8 cellular contexts compared by ENCODE assay signal in genomic region chr19:40750035-40750284, GRCh38. TPM values are rescaled to one million over a fixed set of nuclear protein-coding genes. Genes with fewer than 3 reads are reported as not detected.
DNase-seq lines count a peak whose midpoint lies in the region; ATAC-seq, FAIRE-seq and TF ChIP-seq lines count a peak whose summit lies in the region.

No MANE protein-coding gene starts in this region.

- H3K36me3 ChIP-seq in CD8-positive, alpha-beta T cell (ENCODE audit: insufficient read depth, low read length): no peaks in the 10 kb centered on the region
- H3K36me3 ChIP-seq in OCI-LY3 (replicated peaks; ENCODE audit: low read depth, low read length): peaks cover 16% of the 10 kb centered on the region
- no peaks in the 10 kb centered on the region for H3K36me3 ChIP-seq in endothelial cell of umbilical vein (ENCODE audit: control insufficient read depth in 2 of 2, extremely low read depth in 1 of 2, insufficient read depth in 2 of 2, low read length in 2 of 2)
- H3K36me3 ChIP-seq in neutrophil: no peaks in the 10 kb centered on the region

- H3K27me3 ChIP-seq in CD8-positive, alpha-beta T cell (ENCODE audit: insufficient read depth, low read length): no peaks in the 10 kb centered on the region
- H3K27me3 ChIP-seq in OCI-LY3 (ENCODE audit: low read depth, low read length) (no peaks in the 10 kb centered on the region), endothelial cell of umbilical vein (ENCODE audit: control insufficient read depth in 2 of 2, insufficient read depth in 2 of 2, low read length in 2 of 2) (no peaks in the 10 kb centered on the region), neutrophil (no peaks in the 10 kb centered on the region)

- TF ChIP-seq POLR2A in endothelial cell of umbilical vein (IDR thresholded peaks at IDR 0.05; ENCODE audit: low read depth, low read length) (no peak), GM12892 (IDR thresholded peaks at IDR 0.05; ENCODE audit: low read depth, low read length) (no peak; the same call in 1 of the 2 replicates)

- H3K79me2 ChIP-seq in OCI-LY3 (ENCODE audit: low read length): peaks cover 59% of the 10 kb centered on the region
- peaks cover 37% of the 10 kb centered on the region for H3K79me2 ChIP-seq in endothelial cell of umbilical vein (ENCODE audit: control insufficient read depth, insufficient read depth, low read length)

- H3K9me1 ChIP-seq in endothelial cell of umbilical vein (replicated peaks; ENCODE audit: control insufficient read depth, extremely low read depth, insufficient read depth, low read length): no peaks in the 10 kb centered on the region

- no peak overlapping the region; the same call in 1 of the 2 replicates for H2AFZ ChIP-seq in OCI-LY3 (ENCODE audit: low read depth, low read length)
- peak overlapping the region; percentile 32 for H2AFZ ChIP-seq in endothelial cell of umbilical vein (ENCODE audit: low read depth, low read length)

- H3K9ac ChIP-seq in OCI-LY3 (ENCODE audit: low read length) (peak overlapping the region; percentile 97), endothelial cell of umbilical vein (replicated peaks; ENCODE audit: extremely low read depth, insufficient read depth, low read length) (peak overlapping the region; percentile 85)

- ATAC-seq in CD8-positive, alpha-beta T cell: no peak
- ATAC-seq in GM21528 (IDR thresholded peaks at IDR 0.05; ENCODE audit: low FRiP score, unreplicated experiment): no peak
- no peak for ATAC-seq in HG03460 (IDR thresholded peaks at IDR 0.05; ENCODE audit: unreplicated experiment)

- peaks cover 37% of the 10 kb centered on the region for H3K4me1 Mint-ChIP-seq in CD8-positive, alpha-beta T cell (ENCODE audit: low read depth)

- no peaks in the 10 kb centered on the region for H3K9me3 ChIP-seq in CD8-positive, alpha-beta T cell (ENCODE audit: low read length)
- H3K9me3 ChIP-seq in OCI-LY3 (ENCODE audit: insufficient read depth, low read length) (no peaks in the 10 kb centered on the region), endothelial cell of umbilical vein (replicated peaks; ENCODE audit: control insufficient read depth, insufficient read depth, low read length) (no peaks in the 10 kb centered on the region), neutrophil (no peaks in the 10 kb centered on the region)

- H4K20me1 ChIP-seq in OCI-LY3 (ENCODE audit: insufficient read depth, low read length) (peaks cover 9% of the 10 kb centered on the region), endothelial cell of umbilical vein (replicated peaks; ENCODE audit: control insufficient read depth, extremely low read depth, insufficient read depth, low read length) (no peaks in the 10 kb centered on the region)

- peak overlapping the region; percentile 95 for H3K4me2 ChIP-seq in OCI-LY3 (ENCODE audit: low read length)
- H3K4me2 ChIP-seq in endothelial cell of umbilical vein (ENCODE audit: insufficient read depth, low read length): peak overlapping the region; percentile 85

- CTCF ChIA-PET in CD8-positive, alpha-beta T cell (lab: Charles Lee): interaction anchor here (0.7 to 3.2 kb wide), 4 partner anchors 29 to 76 kb away, joined by 3 to 10 read pairs (median 6); no protein-coding TSS in a partner anchor
- CTCF ChIA-PET in endothelial cell of umbilical vein (lab: Charles Lee): interaction anchor here (0.8 to 2.0 kb wide), 7 partner anchors 27 to 57 kb away, joined by 3 to 22 read pairs (median 7); partner anchors contain the start of genes COQ8B, EGLN2, ITPKC and RAB4B

- peak overlapping the region; percentile 78 for H3K27ac ChIP-seq in CD8-positive, alpha-beta T cell (ENCODE audit: low read depth, low read length)
- H3K27ac ChIP-seq in OCI-LY3 (ENCODE audit: low read length) (peak overlapping the region; percentile 80), endothelial cell of umbilical vein (ENCODE audit: insufficient read depth, low read depth, low read length) (peak overlapping the region; percentile 84), neutrophil (peak overlapping the region; percentile 91)

- H3K9me3 Mint-ChIP-seq in CD8-positive, alpha-beta T cell: no peaks in the 10 kb centered on the region

- H3K4me3 ChIP-seq in CD8-positive, alpha-beta T cell (ENCODE audit: low read depth, low read length): peak overlapping the region; percentile 65
- H3K4me3 ChIP-seq in OCI-LY3 (ENCODE audit: low read length) (peak overlapping the region; percentile 86), endothelial cell of umbilical vein (replicated peaks in 1 of 3; ENCODE audit: insufficient read depth in 1 of 3, low read depth in 1 of 3, low read length in 3 of 3) (peak overlapping the region; percentile 5 to 73 (median 44)), neutrophil (ENCODE audit: low read depth in 1 of 2, low read length in 1 of 2) (peak overlapping the region; percentile 81 to 91)

- dilution Hi-C loops in endothelial cell of umbilical vein (cut with MboI; ENCODE audit: extremely low pct_ligation_motif_present, low sequenced_read_pairs): no loop called here

- peaks cover 34% of the 10 kb centered on the region for H3K4me1 ChIP-seq in CD8-positive, alpha-beta T cell (ENCODE audit: insufficient read depth, low read length)
- H3K4me1 ChIP-seq in OCI-LY3 (ENCODE audit: low read length) (peaks cover 34% of the 10 kb centered on the region), endothelial cell of umbilical vein (ENCODE audit: control insufficient read depth, extremely low read depth, insufficient read depth, low read length) (peaks cover 30% of the 10 kb centered on the region), neutrophil (ENCODE audit: control insufficient read depth in 1 of 2, insufficient read depth in 1 of 2, low read depth in 1 of 2, low read length in 1 of 2) (peaks cover 40 to 58% of the 10 kb centered on the region in 2 experiments)

- TSS peak; percentile 94 for BruUV-seq in endothelial cell of umbilical vein (replicated peaks; lab: Mats Ljungman, UMichigan)

- H3K27ac Mint-ChIP-seq in CD8-positive, alpha-beta T cell: peak overlapping the region; percentile 98

- TF ChIP-seq CTCF in CD8-positive, alpha-beta T cell (IDR thresholded peaks at IDR 0.05): no peak
- TF ChIP-seq CTCF in OCI-LY3 (IDR thresholded peaks at IDR 0.05; ENCODE audit: low read depth, low read length) (no peak), endothelial cell of umbilical vein (IDR thresholded peaks at IDR 0.05; ENCODE audit: extremely low read depth in 1 of 2, insufficient read depth in 1 of 2, low read depth in 1 of 2, low read length in 2 of 2) (no peak), neutrophil (IDR thresholded peaks at IDR 0.05) (no peak)

- DNase-seq in CD8-positive, alpha-beta T cell: no peak
- DNase-seq in endothelial cell of umbilical vein (ENCODE audit: low read depth, low spot score): no peak
- no peak for DNase-seq in GM12892 (ENCODE audit: insufficient read length)
- DNase-seq in stimulated activated CD4-positive, alpha-beta T cell treated with anti-CD3 and anti-CD28 coated beads, Interleukin-2, amount 100 ng/mL, for 48 hours: no peak

- peak overlapping the region; percentile 93 for H3K4me3 Mint-ChIP-seq in CD8-positive, alpha-beta T cell

- POLR2A ChIA-PET in CD8-positive, alpha-beta T cell (lab: Charles Lee): interaction anchor here (0.8 to 4.0 kb wide), 11 partner anchors 21 to 558 kb away, joined by 3 to 45 read pairs (median 7); partner anchors contain the start of genes COQ8B, EGLN2, HNRNPUL1 and ITPKC
- POLR2A ChIA-PET in endothelial cell of umbilical vein (lab: Charles Lee): interaction anchor here (1.1 to 2.4 kb wide), 3 partner anchors 28 to 104 kb away, joined by 3 to 17 read pairs (median 5); partner anchors contain the start of gene RAB4B

- intact Hi-C loops in CD8-positive, alpha-beta T cell (cut with DNase I, micrococcal nuclease): loop anchor here (1.0 to 2.0 kb wide), 12 partner anchors 28 to 1349 kb away; partner anchors contain the start of genes RAB4B (in 2 of the 2), COQ8B (in 1 of the 2), HNRNPUL1 (in 1 of the 2) and TGFB1 (in 1 of the 2)
- intact Hi-C loops in endothelial cell of umbilical vein (cut with micrococcal nuclease): loop anchor here (1.0 kb wide), 5 partner anchors 33 to 87 kb away; partner anchors contain the start of genes ITPKC and NUMBL

- no peaks in the 10 kb centered on the region for H3K27me3 Mint-ChIP-seq in CD8-positive, alpha-beta T cell (ENCODE audit: low read depth)

- peaks cover 28% of the 10 kb centered on the region for H3K36me3 Mint-ChIP-seq in CD8-positive, alpha-beta T cell

- FAIRE-seq in endothelial cell of umbilical vein (lab: Jason Lieb, UNC) (no peak), GM12892 (lab: Jason Lieb, UNC) (no peak)

RNA-seq across cellular contexts. Expression of gene ACTMAP, which starts 0.3 kb away (rescaled TPM):
- total RNA-seq in CD8-positive, alpha-beta T cell: 1 to 10 TPM; 3.5 to 3.8 TPM
- total RNA-seq in endothelial cell of umbilical vein: 7.7 and 9.1 TPM in 2 replicates
- polyA plus RNA-seq in endothelial cell of umbilical vein: 5.2 and 5.3 TPM in 2 replicates
- polyA plus RNA-seq in endothelial cell of umbilical vein (2011; cell fraction: cytosol; rRNA removed): 3.5 and 3.9 TPM in 2 replicates
- polyA plus RNA-seq in endothelial cell of umbilical vein (2011; cell fraction: nucleus; rRNA removed): 5.9 and 7.6 TPM in 2 replicates
- polyA plus RNA-seq in endothelial cell of umbilical vein (2012): 3.6 and 4.4 TPM in 2 replicates
- polyA minus RNA-seq in endothelial cell of umbilical vein: 1.4 and 4.1 TPM in 2 replicates
- 7.4 TPM for polyA minus RNA-seq in endothelial cell of umbilical vein (2011; cell fraction: cytosol; rRNA and poly(A)+ RNA removed)
- 1.7 and 1.8 TPM in 2 replicates for polyA minus RNA-seq in endothelial cell of umbilical vein (2011; cell fraction: nucleus; rRNA and poly(A)+ RNA removed)
- 9.3 TPM for polyA plus RNA-seq in GM12892 (2012; ENCODE audit: missing spikeins)

RNA-seq across cellular contexts. Expression of gene SNRPA, which starts 1.0 kb away (rescaled TPM):
- 10 to 100 TPM; 68.3 to 88.2 TPM for total RNA-seq in CD8-positive, alpha-beta T cell
- total RNA-seq in endothelial cell of umbilical vein: 131 and 139 TPM in 2 replicates
- 84.6 and 109 TPM in 2 replicates for polyA plus RNA-seq in endothelial cell of umbilical vein
- polyA plus RNA-seq in endothelial cell of umbilical vein (2011; cell fraction: cytosol; rRNA removed): 94.6 and 112 TPM in 2 replicates
- polyA plus RNA-seq in endothelial cell of umbilical vein (2011; cell fraction: nucleus; rRNA removed): 126 and 180 TPM in 2 replicates
- 81.0 and 91.1 TPM in 2 replicates for polyA plus RNA-seq in endothelial cell of umbilical vein (2012)
- 192 and 213 TPM in 2 replicates for polyA minus RNA-seq in endothelial cell of umbilical vein
- polyA minus RNA-seq in endothelial cell of umbilical vein (2011; cell fraction: cytosol; rRNA and poly(A)+ RNA removed): 179 TPM
- polyA minus RNA-seq in endothelial cell of umbilical vein (2011; cell fraction: nucleus; rRNA and poly(A)+ RNA removed): 73.6 and 91.5 TPM in 2 replicates
- polyA plus RNA-seq in GM12892 (2012; ENCODE audit: missing spikeins): 122 TPM

RNA-seq across cellular contexts. Expression of gene MIA, which starts 25.4 kb away (rescaled TPM):
- not detected for total RNA-seq in CD8-positive, alpha-beta T cell
- not detected in 2 replicates for total RNA-seq in endothelial cell of umbilical vein
- polyA plus RNA-seq in endothelial cell of umbilical vein: 0.32 TPM in 1 of 2 replicates, not detected in the other
- polyA plus RNA-seq in endothelial cell of umbilical vein (2011; cell fraction: cytosol; rRNA removed): not detected in 2 replicates
- 0.77 and 0.84 TPM in 2 replicates for polyA plus RNA-seq in endothelial cell of umbilical vein (2011; cell fraction: nucleus; rRNA removed)
- not detected in 2 replicates for polyA plus RNA-seq in endothelial cell of umbilical vein (2012)
- 2.5 TPM in 1 of 2 replicates, not detected in the other for polyA minus RNA-seq in endothelial cell of umbilical vein
- polyA minus RNA-seq in endothelial cell of umbilical vein (2011; cell fraction: cytosol; rRNA and poly(A)+ RNA removed): not detected
- not detected in 2 replicates for polyA minus RNA-seq in endothelial cell of umbilical vein (2011; cell fraction: nucleus; rRNA and poly(A)+ RNA removed)
- polyA plus RNA-seq in GM12892 (2012; ENCODE audit: missing spikeins): 2.0 TPM

RNA-seq across cellular contexts. Expression of gene RAB4B, which starts 28.1 kb away (rescaled TPM):
- total RNA-seq in CD8-positive, alpha-beta T cell: 10 to 100 TPM; 19.9 to 21.3 TPM
- 31.4 and 33.6 TPM in 2 replicates for total RNA-seq in endothelial cell of umbilical vein
- 61.0 and 65.8 TPM in 2 replicates for polyA plus RNA-seq in endothelial cell of umbilical vein
- polyA plus RNA-seq in endothelial cell of umbilical vein (2011; cell fraction: cytosol; rRNA removed): 29.4 and 45.5 TPM in 2 replicates
- polyA plus RNA-seq in endothelial cell of umbilical vein (2011; cell fraction: nucleus; rRNA removed): 49.5 and 51.2 TPM in 2 replicates
- polyA plus RNA-seq in endothelial cell of umbilical vein (2012): 17.4 and 40.2 TPM in 2 replicates
- polyA minus RNA-seq in endothelial cell of umbilical vein: 17.0 and 27.0 TPM in 2 replicates
- 1.5 TPM for polyA minus RNA-seq in endothelial cell of umbilical vein (2011; cell fraction: cytosol; rRNA and poly(A)+ RNA removed)
- 6.0 and 9.6 TPM in 2 replicates for polyA minus RNA-seq in endothelial cell of umbilical vein (2011; cell fraction: nucleus; rRNA and poly(A)+ RNA removed)
- polyA plus RNA-seq in GM12892 (2012; ENCODE audit: missing spikeins): 19.0 TPM

RNA-seq across cellular contexts. Expression of gene ITPKC, which starts 33.0 kb away (rescaled TPM):
- 1 to 10 TPM; 5.9 to 6.4 TPM for total RNA-seq in CD8-positive, alpha-beta T cell
- total RNA-seq in endothelial cell of umbilical vein: 16.1 and 16.9 TPM in 2 replicates
- 7.2 and 7.3 TPM in 2 replicates for polyA plus RNA-seq in endothelial cell of umbilical vein
- polyA plus RNA-seq in endothelial cell of umbilical vein (2011; cell fraction: cytosol; rRNA removed): 6.9 and 8.3 TPM in 2 replicates
- polyA plus RNA-seq in endothelial cell of umbilical vein (2011; cell fraction: nucleus; rRNA removed): 7.0 and 7.6 TPM in 2 replicates
- polyA plus RNA-seq in endothelial cell of umbilical vein (2012): 12.2 and 17.4 TPM in 2 replicates
- 8.0 and 9.6 TPM in 2 replicates for polyA minus RNA-seq in endothelial cell of umbilical vein
- 1.7 TPM for polyA minus RNA-seq in endothelial cell of umbilical vein (2011; cell fraction: cytosol; rRNA and poly(A)+ RNA removed)
- 6.4 and 7.0 TPM in 2 replicates for polyA minus RNA-seq in endothelial cell of umbilical vein (2011; cell fraction: nucleus; rRNA and poly(A)+ RNA removed)
- polyA plus RNA-seq in GM12892 (2012; ENCODE audit: missing spikeins): 3.3 TPM
